22 cellular contexts compared by ENCODE assay signal in the genomic region with DNA sequence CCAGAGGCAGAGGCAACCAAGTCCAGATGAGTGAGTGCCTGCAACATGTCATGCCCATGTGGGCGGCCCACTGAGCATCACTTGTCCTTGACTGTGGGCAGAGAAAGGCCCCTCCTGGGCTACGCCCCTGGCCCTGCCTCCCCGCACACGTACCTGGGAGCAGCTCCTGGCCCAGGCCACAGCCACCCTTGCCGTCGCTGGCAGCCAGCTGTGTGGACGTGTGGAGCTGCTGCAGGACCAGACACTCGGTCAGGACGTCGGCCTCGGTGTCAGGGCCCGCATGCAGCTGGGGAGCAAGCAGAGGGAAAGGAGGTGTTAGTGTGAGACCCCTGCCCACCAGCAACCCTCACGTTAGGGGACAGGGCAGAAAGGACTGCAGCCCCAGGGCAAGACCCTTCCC.
"Had no signal": no experiment of that assay in that cellular context is flagged by ENCODE, and none has a peak within 500 bp of the region (broad histone marks: within the 10 kb centered on the region; RNA-seq: fewer than 3 reads in every experiment).

No MANE protein-coding gene starts in this region.

- H3K36me3 Mint-ChIP-seq: mesothelial cell of epicardium, naive B cell had no signal

- DNase-seq: colonic mucosa; cortex of kidney; effector memory CD4-positive, alpha-beta T cell; endodermal cell; erythroblast; esophagus squamous epithelium; foreskin fibroblast; foreskin melanocyte; gastrocnemius medialis; heart right ventricle; hippocampal formation; left cardiac atrium; left lung; left ventricle myocardium superior; lower lobe of right lung; mesenchymal stem cell; mucosa of descending colon; naive B cell had no signal

- H3K9me3 ChIP-seq: colonic mucosa, esophagus squamous epithelium, gastrocnemius medialis, heart right ventricle, left lung, lower lobe of right lung, mucosa of descending colon had no signal

- H3K27me3 Mint-ChIP-seq: dendritic cell treated with granulocyte-macrophage colony-stimulating factor and Interleukin-4, amounts not matched to agents 40 ng/mL and 50 ng/mL, for 4 days had no signal

- H3K4me1 Mint-ChIP-seq: naive B cell had no signal

- ATAC-seq: esophagus mucosa, gastrocnemius medialis, left lung, left ventricle myocardium superior, lower lobe of right lung, mucosa of descending colon had no signal

- H3K4me1 ChIP-seq: colonic mucosa, gastrocnemius medialis, left lung, lower lobe of right lung had no signal

- H3K4me3 Mint-ChIP-seq: dendritic cell treated with granulocyte-macrophage colony-stimulating factor and Interleukin-4, amounts not matched to agents 40 ng/mL and 50 ng/mL, for 4 days; endodermal cell; mesothelial cell of epicardium; naive B cell had no signal

- H3K9me3 Mint-ChIP-seq: dendritic cell treated with granulocyte-macrophage colony-stimulating factor and Interleukin-4, amounts not matched to agents 40 ng/mL and 50 ng/mL, for 4 days; endodermal cell; mesothelial cell of epicardium; naive B cell had no signal

- H3K27ac Mint-ChIP-seq: dendritic cell treated with granulocyte-macrophage colony-stimulating factor and Interleukin-4, amounts not matched to agents 40 ng/mL and 50 ng/mL, for 4 days; endodermal cell; mesothelial cell of epicardium had no signal

- H3K4me3 ChIP-seq: colonic mucosa, esophagus squamous epithelium, gastrocnemius medialis, heart right ventricle, left lung, lower lobe of right lung, mucosa of descending colon had no signal

- H3K27me3 ChIP-seq: colonic mucosa, esophagus squamous epithelium, gastrocnemius medialis, heart right ventricle, left lung had no signal

- H3K36me3 ChIP-seq: colonic mucosa, esophagus squamous epithelium, gastrocnemius medialis, heart right ventricle, left lung, lower lobe of right lung had no signal

- H3K27ac ChIP-seq: colonic mucosa, epithelial cell of prostate, esophagus squamous epithelium, gastrocnemius medialis, heart right ventricle, left lung, lower lobe of right lung had no signal
